In the genomic region with DNA sequence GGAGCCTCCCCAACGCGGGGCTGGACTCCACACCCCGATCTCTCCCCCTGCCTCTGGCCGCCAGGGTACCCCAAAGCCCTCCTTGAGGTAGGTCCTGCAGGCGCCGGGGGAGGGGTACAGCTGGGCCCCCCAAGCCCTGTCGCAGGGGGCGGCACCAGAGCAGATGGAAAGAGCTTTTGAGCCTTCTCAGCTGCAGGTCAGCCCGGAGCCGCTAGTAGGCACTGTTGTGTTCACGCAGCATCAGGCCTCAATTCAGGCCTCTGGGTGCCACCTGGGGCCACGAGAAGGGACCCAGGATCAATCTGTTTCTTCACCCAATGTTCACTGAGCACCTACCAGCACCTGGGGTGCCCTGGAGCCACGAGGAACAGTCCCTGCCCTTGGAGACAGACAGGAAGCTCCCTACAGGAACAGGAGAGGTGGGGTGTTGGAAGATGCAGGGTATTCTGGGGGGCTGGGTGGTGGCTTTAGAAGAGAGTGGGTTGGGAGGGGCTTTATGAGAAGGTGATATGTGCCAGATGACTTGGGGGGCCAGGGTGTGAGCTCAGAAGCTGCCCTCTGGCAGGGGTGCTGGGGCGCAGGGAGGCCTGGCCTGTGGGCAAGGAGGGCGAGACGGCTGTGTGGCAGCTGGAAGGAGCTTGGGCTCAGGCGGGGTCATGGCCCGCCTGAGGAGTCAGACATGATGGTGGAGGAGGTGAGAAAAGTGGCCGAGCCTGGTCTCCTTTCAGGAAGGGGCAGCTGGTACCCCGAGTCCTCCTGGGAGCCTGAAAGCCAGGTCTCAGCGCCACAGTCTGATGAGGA, we compare ENCODE assay signal across 8 cellular contexts.
DNase-seq lines count a peak whose midpoint lies in the region; ATAC-seq and TF ChIP-seq lines count a peak whose summit lies in the region.

No MANE protein-coding gene starts in this region.

- no peaks in the 10 kb centered on the region for H3K36me3 Mint-ChIP-seq in activated naive CD8-positive, alpha-beta T cell treated with anti-CD3 and anti-CD28 coated beads for 36 hours
- no peaks in the 10 kb centered on the region for H3K36me3 Mint-ChIP-seq in naive B cell

- H3K4me3 ChIP-seq in DOHH2 (ENCODE audit: low read length) (no peak overlapping the region), dorsolateral prefrontal cortex (no peak overlapping the region)

- H3K79me2 ChIP-seq in DOHH2 (ENCODE audit: control insufficient read depth, low read length) = no peaks in the 10 kb centered on the region

- H3K27me3 Mint-ChIP-seq in activated naive CD8-positive, alpha-beta T cell treated with anti-CD3 and anti-CD28 coated beads for 36 hours = no peaks in the 10 kb centered on the region
- H3K27me3 Mint-ChIP-seq in naive B cell = peaks cover 3 to 28% (median 18%) of the 10 kb centered on the region in 3 donors

- intact Hi-C loops in dorsolateral prefrontal cortex (cut with DNase I) = no loop called here

- no peak overlapping the region for H3K27ac ChIP-seq in DOHH2 (ENCODE audit: low read depth, low read length)
- peak overlapping the region in 11 of 59 donors; percentile 10 to 51 (median 35) for H3K27ac ChIP-seq in dorsolateral prefrontal cortex

- H3K36me3 ChIP-seq in DOHH2 (ENCODE audit: control insufficient read depth, low read length) = no peaks in the 10 kb centered on the region

- H3K4me2 ChIP-seq in DOHH2 (ENCODE audit: low read length) = no peak overlapping the region

- ATAC-seq in naive B cell (ENCODE audit: low read depth in 2 of 2) = peak; percentile 28 to 52
- no peak for ATAC-seq in HG03045 (IDR thresholded peaks at IDR 0.05; ENCODE audit: unreplicated experiment)
- no peak for ATAC-seq in HG02798 (IDR thresholded peaks at IDR 0.05; ENCODE audit: poor library complexity, unreplicated experiment)

- peak; percentile 45 for DNase-seq in NOMO-1 treated with dmso at 0.1 percent for 144 hours (lab: John Stamatoyannopoulos, UW; ENCODE audit: unreplicated experiment)
- DNase-seq in activated naive CD8-positive, alpha-beta T cell treated with anti-CD3 and anti-CD28 coated beads for 36 hours = peak; percentile 40
- DNase-seq in naive B cell = peak; percentile 14
- DNase-seq in dorsolateral prefrontal cortex = no peak
- no peak for DNase-seq in NCI-H1092 treated with DMSO at 0.1 percent for 48 hours (lab: John Stamatoyannopoulos, UW)

- H3K27me3 ChIP-seq in DOHH2 (ENCODE audit: control insufficient read depth, low read length) = peaks cover 3% of the 10 kb centered on the region; the same call in 1 of the 2 replicates
- no peaks in the 10 kb centered on the region for H3K27me3 ChIP-seq in dorsolateral prefrontal cortex

- no peaks in the 10 kb centered on the region for H3K4me1 ChIP-seq in DOHH2 (ENCODE audit: control insufficient read depth, low read length)

- peak; percentile 96 for TF ChIP-seq CTCF in DOHH2 (IDR thresholded peaks at IDR 0.05; ENCODE audit: low read depth, low read length, poor library complexity, severe bottlenecking)
- TF ChIP-seq CTCF in dorsolateral prefrontal cortex (IDR thresholded peaks at IDR 0.05 in 54 of 56, conservative IDR thresholded peaks at IDR 0.05 in 2 of 56; ENCODE audit: low read depth in 1 of 56, partially characterized antibody in 56 of 56) = peak in 25 of 56 donors; percentile 13 to 43 (median 27)

- H3F3A ChIP-seq in DOHH2 (ENCODE audit: control insufficient read depth, insufficient read depth) = no peaks in the 10 kb centered on the region

- H3K9me3 ChIP-seq in DOHH2 (ENCODE audit: control insufficient read depth, insufficient read depth, low read length) = no peaks in the 10 kb centered on the region

- H4K20me1 ChIP-seq in DOHH2 (ENCODE audit: control insufficient read depth, insufficient read depth, low read depth, low read length) = no peaks in the 10 kb centered on the region

- no peaks in the 10 kb centered on the region for H3K9me3 Mint-ChIP-seq in activated naive CD8-positive, alpha-beta T cell treated with anti-CD3 and anti-CD28 coated beads for 36 hours
- no peaks in the 10 kb centered on the region for H3K9me3 Mint-ChIP-seq in naive B cell

- peaks cover 12% of the 10 kb centered on the region for H3K4me1 Mint-ChIP-seq in activated naive CD8-positive, alpha-beta T cell treated with anti-CD3 and anti-CD28 coated beads for 36 hours
- H3K4me1 Mint-ChIP-seq in naive B cell = peaks cover 3 to 6% (median 3%) of the 10 kb centered on the region in 3 donors

- H3K9me2 ChIP-seq in DOHH2 (replicated peaks; ENCODE audit: control insufficient read depth, low read length) = no peaks in the 10 kb centered on the region

- peak overlapping the region; percentile 56 for H3K4me3 Mint-ChIP-seq in activated naive CD8-positive, alpha-beta T cell treated with anti-CD3 and anti-CD28 coated beads for 36 hours
- no peak overlapping the region for H3K4me3 Mint-ChIP-seq in naive B cell

- no peak overlapping the region for H3K27ac Mint-ChIP-seq in activated naive CD8-positive, alpha-beta T cell treated with anti-CD3 and anti-CD28 coated beads for 36 hours
- H3K27ac Mint-ChIP-seq in naive B cell = no peak overlapping the region

Comparison
In these comparisons a context has a peak if more than half of its experiments do, and no peak if none do; other contexts are left out.
1. DNase-seq: peak in NOMO-1 treated with dmso at 0.1 percent for 144 hours (single experiment), activated naive CD8-positive, alpha-beta T cell treated with anti-CD3 and anti-CD28 coated beads for 36 hours (single experiment) and naive B cell (single experiment); none in dorsolateral prefrontal cortex (0 of 10) and NCI-H1092 treated with DMSO at 0.1 percent for 48 hours (single experiment).
2. ATAC-seq: peak in naive B cell (2 of 2); none in HG03045 (single experiment) and HG02798 (single experiment).